22 cellular contexts compared by ENCODE assay signal in genomic region chr19:40303765-40304164, GRCh38. TPM values are rescaled to one million over a fixed set of nuclear protein-coding genes. Genes with fewer than 3 reads are reported as not detected.
A peak's percentile ranks its signal among the peaks of the same experiment; 100 is the strongest.
DNase-seq lines count a peak whose midpoint lies in the region; ATAC-seq and TF ChIP-seq lines count a peak whose summit lies in the region.
"Had no signal": no experiment of that assay in that cellular context is flagged by ENCODE, and none has a peak within 500 bp of the region (broad histone marks: within the 10 kb centered on the region; RNA-seq: fewer than 3 reads in every experiment).

No MANE protein-coding gene starts in this region.

- BruUV-seq in A673 (replicated peaks; lab: Mats Ljungman, UMichigan) = TSS peak; percentile 22

- peak overlapping the region; percentile 21 for H3K27ac Mint-ChIP-seq in activated T-helper 17 cell treated with anti-CD3 and anti-CD28 coated beads, Interleukin-2, amount 50 U/mL, for 72 hours
- H3K27ac Mint-ChIP-seq in mesothelial cell of epicardium = peak overlapping the region; percentile 77
- H3K27ac Mint-ChIP-seq in progenitor cell of endocrine pancreas = peak overlapping the region; percentile 56
- H3K27ac Mint-ChIP-seq: CD4-positive, alpha-beta T cell; HFFc6 had no signal

- no peak for ATAC-seq in activated T-helper 17 cell treated with anti-CD3 and anti-CD28 coated beads, Interleukin-2, amount 50 U/mL, for 72 hours (replicated peaks)
- ATAC-seq in Right ventricle myocardium superior (ENCODE audit: poor library complexity) = no peak

- no peaks in the 10 kb centered on the region for H3K9me3 ChIP-seq in A673 (ENCODE audit: low read depth, low read length, poor library complexity, severe bottlenecking)
- H3K9me3 ChIP-seq: BE2C, Caco-2 had no signal

- H3K27me3 ChIP-seq in A673 (replicated peaks; ENCODE audit: insufficient read depth, low read depth, low read length, poor library complexity) = no peaks in the 10 kb centered on the region
- H3K27me3 ChIP-seq: BE2C had no signal

- peak overlapping the region; percentile 86 for H3K27ac ChIP-seq in A673 (ENCODE audit: low read depth, low read length, poor library complexity, severe bottlenecking)
- H3K27ac ChIP-seq: KMS-11 had no signal

- CTCF ChIA-PET in A673 (lab: Charles Lee) = interaction anchor here (0.7 to 2.2 kb wide), 2 partner anchors 18 to 140 kb away, joined by 3 to 7 read pairs; no protein-coding TSS in a partner anchor

- H3K9me3 Mint-ChIP-seq in activated T-helper 17 cell treated with anti-CD3 and anti-CD28 coated beads, Interleukin-2, amount 50 U/mL, for 72 hours = no peaks in the 10 kb centered on the region
- H3K9me3 Mint-ChIP-seq in mesothelial cell of epicardium = no peaks in the 10 kb centered on the region
- no peaks in the 10 kb centered on the region for H3K9me3 Mint-ChIP-seq in progenitor cell of endocrine pancreas (ENCODE audit: low read depth)
- H3K9me3 Mint-ChIP-seq: CD4-positive, alpha-beta T cell; HFFc6 had no signal

- DNase-seq in A673 (ENCODE audit: low spot score) (peak; percentile 67), mesothelial cell of epicardium (ENCODE audit: low spot score in 2 of 2, unreplicated experiment in 2 of 2) (no peak), progenitor cell of endocrine pancreas (ENCODE audit: low spot score, unreplicated experiment) (no peak), Right ventricle myocardium superior (no peak), NCI-H1105 (lab: John Stamatoyannopoulos, UW) (no peak), NCI-H187 treated with DMSO at 0.1 percent for 48 hours (lab: John Stamatoyannopoulos, UW) (no peak), NCI-H2107 (lab: John Stamatoyannopoulos, UW) (no peak)
- DNase-seq: BE2C; Caco-2; CD4-positive, alpha-beta T cell; DMS153; HFFc6; NCI-H1436; NCI-H2029; NCI-H2171; NCI-H446; NCI-H69; OCI-M1; RPMI8226; SIG-M5 had no signal

- H3K4me3 ChIP-seq in A673 (ENCODE audit: low read depth, low read length, poor library complexity, severe bottlenecking) = no peak overlapping the region

- TF ChIP-seq CTCF in A673 (conservative IDR thresholded peaks at IDR 0.05; ENCODE audit: low read depth, low read length) = no peak
- no peak for TF ChIP-seq CTCF in mesothelial cell of epicardium (IDR thresholded peaks at IDR 0.05; ENCODE audit: unreplicated experiment)
- TF ChIP-seq CTCF in progenitor cell of endocrine pancreas (IDR thresholded peaks at IDR 0.05; ENCODE audit: unreplicated experiment) = no peak

- H3K27me3 Mint-ChIP-seq in activated T-helper 17 cell treated with anti-CD3 and anti-CD28 coated beads, Interleukin-2, amount 50 U/mL, for 72 hours = no peaks in the 10 kb centered on the region
- H3K27me3 Mint-ChIP-seq in mesothelial cell of epicardium (ENCODE audit: low read depth) (no peaks in the 10 kb centered on the region), progenitor cell of endocrine pancreas (no peaks in the 10 kb centered on the region)
- H3K27me3 Mint-ChIP-seq: CD4-positive, alpha-beta T cell had no signal

- peaks cover 5% of the 10 kb centered on the region for H3K4me1 Mint-ChIP-seq in activated T-helper 17 cell treated with anti-CD3 and anti-CD28 coated beads, Interleukin-2, amount 50 U/mL, for 72 hours
- H3K4me1 Mint-ChIP-seq in mesothelial cell of epicardium (peaks cover 22% of the 10 kb centered on the region), progenitor cell of endocrine pancreas (ENCODE audit: low read depth) (peaks cover 10% of the 10 kb centered on the region)

- H3K36me3 ChIP-seq in A673 (ENCODE audit: insufficient read depth, low read length, poor library complexity, severe bottlenecking) = no peaks in the 10 kb centered on the region
- H3K36me3 ChIP-seq: BE2C had no signal

- intact Hi-C loops in A673 (cut with micrococcal nuclease; ENCODE audit: unreplicated experiment) = loop anchor here (2.0 to 5.0 kb wide), 3 partner anchors 124 to 295 kb away; partner anchors contain the start of genes SERTAD1 and SERTAD3
- intact Hi-C loops in Right ventricle myocardium superior (cut with DNase I) = loop anchor here (10.0 kb wide), 1 partner anchor 221 kb away; no protein-coding TSS in a partner anchor

- H3K4me1 ChIP-seq in A673 (ENCODE audit: insufficient read depth, low read length, poor library complexity, severe bottlenecking) = peaks cover 35% of the 10 kb centered on the region
- H3K4me1 ChIP-seq: BE2C, Caco-2 had no signal

- H3K4me3 Mint-ChIP-seq in activated T-helper 17 cell treated with anti-CD3 and anti-CD28 coated beads, Interleukin-2, amount 50 U/mL, for 72 hours = no peak overlapping the region
- H3K4me3 Mint-ChIP-seq in mesothelial cell of epicardium = no peak overlapping the region
- H3K4me3 Mint-ChIP-seq in progenitor cell of endocrine pancreas (ENCODE audit: low read depth) = no peak overlapping the region
- H3K4me3 Mint-ChIP-seq: CD4-positive, alpha-beta T cell; HFFc6 had no signal

- H3K36me3 Mint-ChIP-seq in activated T-helper 17 cell treated with anti-CD3 and anti-CD28 coated beads, Interleukin-2, amount 50 U/mL, for 72 hours (ENCODE audit: low read depth) = no peaks in the 10 kb centered on the region
- H3K36me3 Mint-ChIP-seq in mesothelial cell of epicardium (no peaks in the 10 kb centered on the region), progenitor cell of endocrine pancreas (ENCODE audit: insufficient read depth) (no peaks in the 10 kb centered on the region)

- POLR2A ChIA-PET in A673 (lab: Charles Lee; ENCODE audit: low non-redundant PET) = interaction anchor here (0.6 kb wide), 1 partner anchor 145 kb away, joined by 6 read pairs; no protein-coding TSS in a partner anchor

RNA-seq across cellular contexts. Expression of gene AKT2, which starts 18.6 kb away (rescaled TPM):
- 146 and 151 TPM in 2 replicates for total RNA-seq in A673 (2021)
- total RNA-seq in activated T-helper 17 cell treated with anti-CD3 and anti-CD28 coated beads, Interleukin-2, amount 50 U/mL, for 72 hours = 100 to 1,000 TPM; 123 to 163 TPM
- total RNA-seq in mesothelial cell of epicardium = 192 to 200 TPM (median 194 TPM) in 3 replicates
- total RNA-seq in progenitor cell of endocrine pancreas = 200 TPM in 2 replicates
- 126 TPM for total RNA-seq in Right ventricle myocardium superior

RNA-seq across cellular contexts. Expression of gene C19orf47, which starts 44.4 kb away (rescaled TPM):
- total RNA-seq in A673 (2021) (26.5 and 30.8 TPM in 2 replicates), mesothelial cell of epicardium (15.3 to 17.8 TPM (median 16.3 TPM) in 3 replicates), progenitor cell of endocrine pancreas (19.0 and 19.1 TPM in 2 replicates), Right ventricle myocardium superior (209 TPM)
- total RNA-seq in activated T-helper 17 cell treated with anti-CD3 and anti-CD28 coated beads, Interleukin-2, amount 50 U/mL, for 72 hours = 10 to 100 TPM; 11.4 to 21.4 TPM

RNA-seq across cellular contexts. Expression of gene PLD3, which starts 44.7 kb away (rescaled TPM):
- total RNA-seq in A673 (2021) (310 and 334 TPM in 2 replicates), mesothelial cell of epicardium (369 to 379 TPM (median 376 TPM) in 3 replicates), progenitor cell of endocrine pancreas (349 and 353 TPM in 2 replicates), Right ventricle myocardium superior (159 TPM)
- 10 to 100 TPM; 59.7 to 78.3 TPM for total RNA-seq in activated T-helper 17 cell treated with anti-CD3 and anti-CD28 coated beads, Interleukin-2, amount 50 U/mL, for 72 hours

Comparison
In these comparisons a context has a peak if more than half of its experiments do, and no peak if none do; other contexts are left out.
1. H3K27ac Mint-ChIP-seq: peak in every context shown above with its lines; median percentile 77 in mesothelial cell of epicardium; 56 in progenitor cell of endocrine pancreas; 21 in activated T-helper 17 cell treated with anti-CD3 and anti-CD28 coated beads, Interleukin-2, amount 50 U/mL, for 72 hours.